Comparison of ENCODE assay signal across 13 cellular contexts in the genomic region with DNA sequence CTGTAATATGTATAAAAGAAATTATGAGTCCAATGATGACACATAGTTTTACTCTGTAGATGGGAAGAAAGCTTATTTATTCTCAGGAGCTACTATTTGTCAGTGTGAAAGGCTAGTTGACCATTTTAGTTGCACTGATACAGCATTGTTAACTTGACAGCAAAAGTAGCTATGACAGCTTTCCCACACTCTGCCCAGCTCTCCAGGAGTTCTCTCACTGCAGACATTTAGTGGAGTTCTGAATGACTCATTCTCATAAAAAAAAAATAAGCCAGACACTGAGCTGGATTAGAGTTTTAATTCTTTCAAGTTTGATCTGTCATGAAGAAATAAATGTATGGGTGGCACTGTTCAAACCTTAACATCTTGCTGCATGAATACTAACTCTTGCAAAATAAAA.
A peak's percentile ranks its signal among the peaks of the same experiment; 100 is the strongest.
DNase-seq lines count a peak whose midpoint lies in the region; ATAC-seq, FAIRE-seq and TF ChIP-seq lines count a peak whose summit lies in the region.
"Had no signal": no experiment of that assay in that cellular context is flagged by ENCODE, and none has a peak within 500 bp of the region (broad histone marks: within the 10 kb centered on the region; RNA-seq: fewer than 3 reads in every experiment).

No MANE protein-coding gene starts in this region.

- H3K27ac ChIP-seq in left lung: no peak overlapping the region
- H3K27ac ChIP-seq: BLaER1 had no signal

- ATAC-seq in left lung: peak; percentile 23
- ATAC-seq in HG03354 (IDR thresholded peaks at IDR 0.05; ENCODE audit: poor library complexity, severe bottlenecking, unreplicated experiment): no peak
- ATAC-seq: left colon had no signal

- H3K9me3 ChIP-seq in left lung: no peaks in the 10 kb centered on the region
- H3K9me3 ChIP-seq: BLaER1 had no signal

- no peaks in the 10 kb centered on the region for H3K9me3 Mint-ChIP-seq in chondrocyte (ENCODE audit: low read depth)
- H3K9me3 Mint-ChIP-seq: T-helper 2 cell treated with Interferon-gamma antibody and Interleukin-4, amounts not matched to agents 5 μg/mL and 100 μg/mL, for 36 hours had no signal

- H3K36me3 ChIP-seq in left lung: no peaks in the 10 kb centered on the region
- H3K36me3 ChIP-seq: BLaER1 had no signal

- no peaks in the 10 kb centered on the region for H3K4me1 ChIP-seq in left lung
- H3K4me1 ChIP-seq: BLaER1 had no signal

- DNase-seq in AG08395 (ENCODE audit: low spot score) (peak; percentile 79), LoVo (ENCODE audit: low spot score) (peak; percentile 3), chondrocyte (ENCODE audit: low spot score) (no peak), left lung (no peak), GM19239 (ENCODE audit: insufficient read length, low spot score) (no peak), activated T-cell treated with anti-CD3 and anti-CD28 coated beads for 4 hours (no peak)
- DNase-seq in activated CD4-positive, CD25-positive, alpha-beta regulatory T cell (lab: John Stamatoyannopoulos, UW): no peak
- DNase-seq: left colon; stimulated activated CD4-positive, alpha-beta T cell treated with anti-CD3 and anti-CD28 coated beads, Interleukin-4, amount 100 ng/mL, for 1 hour; substantia nigra had no signal

- peak overlapping the region; percentile 96 for H3K27ac Mint-ChIP-seq in chondrocyte (ENCODE audit: unreplicated experiment)
- H3K27ac Mint-ChIP-seq: T-helper 2 cell treated with Interferon-gamma antibody and Interleukin-4, amounts not matched to agents 5 μg/mL and 100 μg/mL, for 36 hours had no signal

- no peaks in the 10 kb centered on the region for H3K36me3 Mint-ChIP-seq in chondrocyte (ENCODE audit: low read depth)

- no peaks in the 10 kb centered on the region for H3K27me3 Mint-ChIP-seq in chondrocyte (ENCODE audit: low read depth)

- TF ChIP-seq CTCF in chondrocyte (IDR thresholded peaks at IDR 0.05): no peak
- no peak for TF ChIP-seq CTCF in left lung (IDR thresholded peaks at IDR 0.05)

- intact Hi-C loops in left lung (cut with DNase I): no loop called here

- no peak overlapping the region for H3K4me3 Mint-ChIP-seq in chondrocyte (ENCODE audit: unreplicated experiment)
- H3K4me3 Mint-ChIP-seq: T-helper 2 cell treated with Interferon-gamma antibody and Interleukin-4, amounts not matched to agents 5 μg/mL and 100 μg/mL, for 36 hours had no signal

- H3K27me3 ChIP-seq in left lung: no peaks in the 10 kb centered on the region
- H3K27me3 ChIP-seq: BLaER1 had no signal

- peaks cover 58% of the 10 kb centered on the region for H3K4me1 Mint-ChIP-seq in chondrocyte (ENCODE audit: low read depth)

- FAIRE-seq in GM19239 (lab: Jason Lieb, UNC): no peak

- no peak overlapping the region for H3K4me3 ChIP-seq in left lung
- H3K4me3 ChIP-seq: BLaER1 had no signal

Comparison
In these comparisons a context has a peak if more than half of its experiments do, and no peak if none do; other contexts are left out.
1. DNase-seq: peak in AG08395 (single experiment) and LoVo (single experiment); none in chondrocyte (single experiment), left lung (0 of 2), GM19239 (single experiment), activated CD4-positive, CD25-positive, alpha-beta regulatory T cell (0 of 4) and activated T-cell treated with anti-CD3 and anti-CD28 coated beads for 4 hours (single experiment).